In genomic region chr20:10433014-10433622, GRCh38 we compare ENCODE assay signal across 7 cellular contexts. TPM values are rescaled to one million over a fixed set of nuclear protein-coding genes. Genes with fewer than 3 reads are reported as not detected.
DNase-seq lines count a peak whose midpoint lies in the region; ATAC-seq and TF ChIP-seq lines count a peak whose summit lies in the region.

No MANE protein-coding gene starts in this region.

- H3K27me3 ChIP-seq in foreskin keratinocyte (no peaks in the 10 kb centered on the region), sigmoid colon (no peaks in the 10 kb centered on the region)

- no peaks in the 10 kb centered on the region for H3K36me3 ChIP-seq in sigmoid colon

- no peak for TF ChIP-seq POLR2A in sigmoid colon (IDR thresholded peaks at IDR 0.05)

- TF ChIP-seq EP300 in sigmoid colon (IDR thresholded peaks at IDR 0.05) = no peak

- WGBS in sigmoid colon, 2 donors = 45 to 56% methylated on average over 30 of the region's 30 CpGs

- H3K4me3 ChIP-seq in sigmoid colon = peak overlapping the region; percentile 79 to 96 (median 91)

- peak overlapping the region; percentile 77 for H3K27ac ChIP-seq in foreskin keratinocyte
- peak overlapping the region; percentile 91 to 96 (median 94) for H3K27ac ChIP-seq in sigmoid colon

- H3K4me1 ChIP-seq in foreskin keratinocyte (peaks cover 17% of the 10 kb centered on the region), sigmoid colon (peaks cover 7 to 48% (median 20%) of the 10 kb centered on the region in 4 donors)

- TF ChIP-seq CTCF in foreskin keratinocyte (conservative IDR thresholded peaks at IDR 0.05) (no peak), sigmoid colon (IDR thresholded peaks at IDR 0.05) (no peak)

- no peak for ATAC-seq in foreskin keratinocyte

- intact Hi-C loops in sigmoid colon (cut with DNase I) = loop anchor here (5.0 kb wide), 2 partner anchors 74 to 1019 kb away; no protein-coding TSS in a partner anchor

- peak; percentile 7 for DNase-seq in HCEC 1CT
- peak; percentile 43 for DNase-seq in SW480 (ENCODE audit: low spot score)
- DNase-seq in foreskin keratinocyte = no peak
- DNase-seq in sigmoid colon = no peak
- DNase-seq in putamen (ENCODE audit: low spot score) = no peak
- DNase-seq in A172 (ENCODE audit: low spot score) = no peak
- no peak for DNase-seq in stimulated activated CD4-positive, alpha-beta T cell treated with anti-CD3 and anti-CD28 coated beads, Interleukin-4, amount 100 ng/mL, for 4 hours

- no peaks in the 10 kb centered on the region for H3K9me3 ChIP-seq in sigmoid colon

RNA-seq across cellular contexts. Expression of gene MKKS, which starts 0.9 kb away (rescaled TPM):
- 21.5 and 23.3 TPM in 2 replicates for total RNA-seq in foreskin keratinocyte
- 15.7 and 16.5 TPM in 2 replicates for polyA plus RNA-seq in foreskin keratinocyte
- 10 to 100 TPM; 19.1 to 26.0 (median 22.2) TPM for total RNA-seq in sigmoid colon
- 10 to 100 TPM; 16.2 to 29.8 (median 19.1) TPM for polyA plus RNA-seq in sigmoid colon
- total RNA-seq in A172 (2014; rRNA removed; shearing (Covaris generic)) = 9.8 and 11.2 TPM in 2 replicates

RNA-seq across cellular contexts. Expression of gene SLX4IP, which starts 2.0 kb away (rescaled TPM):
- total RNA-seq in foreskin keratinocyte = 5.1 and 5.4 TPM in 2 replicates
- polyA plus RNA-seq in foreskin keratinocyte = 1.3 and 1.4 TPM in 2 replicates
- 1 to 10 TPM; 2.0 to 4.2 (median 2.5) TPM for total RNA-seq in sigmoid colon
- 1 to 10 TPM; 1.2 to 2.5 (median 2.3) TPM for polyA plus RNA-seq in sigmoid colon
- total RNA-seq in A172 (2014; rRNA removed; shearing (Covaris generic)) = 5.7 and 5.9 TPM in 2 replicates

Comparison
In these comparisons a context has a peak if more than half of its experiments do, and no peak if none do; other contexts are left out.
1. DNase-seq: peak in HCEC 1CT (single experiment) and SW480 (single experiment); none in foreskin keratinocyte (0 of 2), sigmoid colon (single experiment), putamen (single experiment), A172 (single experiment) and stimulated activated CD4-positive, alpha-beta T cell treated with anti-CD3 and anti-CD28 coated beads, Interleukin-4, amount 100 ng/mL, for 4 hours (0 of 2).